In genomic region chr7:114924066-114924712, GRCh38 we compare ENCODE assay signal across 8 cellular contexts. TPM values are rescaled to one million over a fixed set of nuclear protein-coding genes. Genes with fewer than 3 reads are reported as not detected.
DNase-seq lines count a peak whose midpoint lies in the region; ATAC-seq and TF ChIP-seq lines count a peak whose summit lies in the region.

No MANE protein-coding gene starts in this region.

- H3K4me2 ChIP-seq in DND-41 (ENCODE audit: insufficient read depth, low read length) = peak overlapping the region; percentile 65

- H3K27ac ChIP-seq in DND-41 (ENCODE audit: low read length) = peak overlapping the region; percentile 94

- DNase-seq in DND-41 = no peak
- DNase-seq in activated naive CD4-positive, alpha-beta T cell treated with anti-CD3 and anti-CD28 coated beads, Interleukin-2, amount 50 U/mL, for 72 hours (ENCODE audit: low spot score in 2 of 2) = no peak
- no peak for DNase-seq in natural killer cell treated with Interleukin-12 subunit alpha and Interleukin-12 subunit beta and Interleukin-15 and Interleukin-18, amount 100 ng/mL, for 72 hours (ENCODE audit: low spot score)
- DNase-seq in omental fat pad (ENCODE audit: low spot score) = no peak
- DNase-seq in SIG-M5 treated with dmso at 0.1 percent for 504 hours (lab: John Stamatoyannopoulos, UW; ENCODE audit: unreplicated experiment) = no peak
- DNase-seq in NCI-H446 (lab: John Stamatoyannopoulos, UW) = no peak

- H3K9me3 ChIP-seq in DND-41 (ENCODE audit: insufficient read depth, low read length, severe bottlenecking) = no peaks in the 10 kb centered on the region

- peak overlapping the region; percentile 44 to 64; a peak in 3 of 4 replicates for H3K4me3 ChIP-seq in DND-41 (ENCODE audit: low read depth in 1 of 2, low read length in 2 of 2)

- no peaks in the 10 kb centered on the region for H3K9me3 Mint-ChIP-seq in activated naive CD4-positive, alpha-beta T cell treated with anti-CD3 and anti-CD28 coated beads, Interleukin-2, amount 50 U/mL, for 72 hours
- H3K9me3 Mint-ChIP-seq in natural killer cell treated with Interleukin-12 subunit alpha and Interleukin-12 subunit beta and Interleukin-15 and Interleukin-18, amount 100 ng/mL, for 72 hours = no peaks in the 10 kb centered on the region

- H3K36me3 Mint-ChIP-seq in activated naive CD4-positive, alpha-beta T cell treated with anti-CD3 and anti-CD28 coated beads, Interleukin-2, amount 50 U/mL, for 72 hours = peaks cover 18 to 20% of the 10 kb centered on the region in 2 donors
- peaks cover 4% of the 10 kb centered on the region for H3K36me3 Mint-ChIP-seq in natural killer cell treated with Interleukin-12 subunit alpha and Interleukin-12 subunit beta and Interleukin-15 and Interleukin-18, amount 100 ng/mL, for 72 hours

- H3K36me3 ChIP-seq in DND-41 (ENCODE audit: insufficient read depth, low read length) = peaks cover 16% of the 10 kb centered on the region

- peaks cover 61% of the 10 kb centered on the region for H3K4me1 ChIP-seq in DND-41 (ENCODE audit: insufficient read depth, low read length)

- peaks cover 30 to 41% of the 10 kb centered on the region in 2 donors for H3K4me1 Mint-ChIP-seq in natural killer cell treated with Interleukin-12 subunit alpha and Interleukin-12 subunit beta and Interleukin-15 and Interleukin-18, amount 100 ng/mL, for 72 hours (ENCODE audit: low read depth in 2 of 2)

- H3K9ac ChIP-seq in DND-41 (ENCODE audit: low read depth, low read length) = peak overlapping the region; percentile 89

- no peaks in the 10 kb centered on the region for H3K27me3 ChIP-seq in DND-41 (ENCODE audit: insufficient read depth, low read length, poor library complexity)

- H3K27me3 Mint-ChIP-seq in natural killer cell treated with Interleukin-12 subunit alpha and Interleukin-12 subunit beta and Interleukin-15 and Interleukin-18, amount 100 ng/mL, for 72 hours = no peaks in the 10 kb centered on the region

- H2AFZ ChIP-seq in DND-41 (ENCODE audit: low read depth, low read length) = no peak overlapping the region; the same call in 1 of the 2 replicates

- H3K79me2 ChIP-seq in DND-41 (ENCODE audit: insufficient read depth, low read length) = peaks cover 67% of the 10 kb centered on the region

- H3K4me3 Mint-ChIP-seq in natural killer cell treated with Interleukin-12 subunit alpha and Interleukin-12 subunit beta and Interleukin-15 and Interleukin-18, amount 100 ng/mL, for 72 hours = peak overlapping the region; percentile 99

- no peak for TF ChIP-seq CTCF in DND-41 (IDR thresholded peaks at IDR 0.05; ENCODE audit: borderline replicate concordance, extremely low read depth, low read length, poor library complexity, severe bottlenecking)
- no peak for TF ChIP-seq CTCF in omental fat pad (IDR thresholded peaks at IDR 0.05)

- H3K27ac Mint-ChIP-seq in activated naive CD4-positive, alpha-beta T cell treated with anti-CD3 and anti-CD28 coated beads, Interleukin-2, amount 50 U/mL, for 72 hours = peak overlapping the region; percentile 90 to 93
- peak overlapping the region; percentile 99 to 100 for H3K27ac Mint-ChIP-seq in natural killer cell treated with Interleukin-12 subunit alpha and Interleukin-12 subunit beta and Interleukin-15 and Interleukin-18, amount 100 ng/mL, for 72 hours

- ATAC-seq in DND-41 (ENCODE audit: insufficient read depth, low read depth) (no peak), GM21825 (IDR thresholded peaks at IDR 0.05; ENCODE audit: unreplicated experiment) (peak; percentile 20), omental fat pad (ENCODE audit: low FRiP score) (no peak), GM21367 (IDR thresholded peaks at IDR 0.05; ENCODE audit: unreplicated experiment) (no peak)
- ATAC-seq in activated naive CD4-positive, alpha-beta T cell treated with anti-CD3 and anti-CD28 coated beads, Interleukin-2, amount 50 U/mL, for 72 hours = no peak
- ATAC-seq in natural killer cell treated with Interleukin-12 subunit alpha and Interleukin-12 subunit beta and Interleukin-15 and Interleukin-18, amount 100 ng/mL, for 72 hours = no peak

- H4K20me1 ChIP-seq in DND-41 (ENCODE audit: insufficient read depth, low read length) = no peaks in the 10 kb centered on the region

RNA-seq across cellular contexts. Expression of gene MDFIC, which starts 2.3 kb away (rescaled TPM):
- 10 to 100 TPM; 41.0 to 86.0 TPM for total RNA-seq in activated naive CD4-positive, alpha-beta T cell treated with anti-CD3 and anti-CD28 coated beads, Interleukin-2, amount 50 U/mL, for 72 hours
- 100 to 1,000 TPM in 1 of 2 donors, 10 to 100 TPM in 1; 67.0 to 109 TPM for total RNA-seq in natural killer cell treated with Interleukin-12 subunit alpha and Interleukin-12 subunit beta and Interleukin-15 and Interleukin-18, amount 100 ng/mL, for 72 hours
- 100 to 1,000 TPM in 1 of 4 donors, 10 to 100 TPM in 3; 46.7 to 176 (median 79.2) TPM for total RNA-seq in omental fat pad
